1 cellular context compared by ENCODE assay signal in genomic region chr21:35850542-35851103, GRCh38.
TF ChIP-seq lines count a peak whose summit lies in the region.

No MANE protein-coding gene starts in this region.

TF ChIP-seq in HepG2, 621 proteins besides CTCF, POLR2A, EP300 and RAD21 (continued from another document):
- TF ChIP-seq MTERF4 (CRISPR knock-in tag; IDR thresholded peaks at IDR 0.05) (no peak), MAFK (conservative IDR thresholded peaks at IDR 0.05 in 1 of 2, IDR thresholded peaks at IDR 0.05 in 1 of 2; ENCODE audit: low read length in 2 of 2) (peak; percentile 19 to 49; a peak in 2 of 4 replicates)
TF ChIP-seq in HepG2: peak in this region for 1.
